8 cellular contexts compared by ENCODE assay signal in genomic region chr20:38445901-38446425, GRCh38. TPM values are rescaled to one million over a fixed set of nuclear protein-coding genes. Genes with fewer than 3 reads are reported as not detected.
A peak's percentile ranks its signal among the peaks of the same experiment; 100 is the strongest.
DNase-seq lines count a peak whose midpoint lies in the region; TF ChIP-seq lines count a peak whose summit lies in the region.

No MANE protein-coding gene starts in this region.

- peak overlapping the region; percentile 54 to 91 (median 86) for H3K27ac Mint-ChIP-seq in CD8-positive, alpha-beta memory T cell
- peak overlapping the region; percentile 74 for H3K27ac Mint-ChIP-seq in osteocyte (ENCODE audit: unreplicated experiment)

- peaks cover 15% of the 10 kb centered on the region for H3K4me1 ChIP-seq in CD8-positive, alpha-beta memory T cell (ENCODE audit: insufficient read depth, low read length)
- peaks cover 20% of the 10 kb centered on the region for H3K4me1 ChIP-seq in OCI-LY3 (ENCODE audit: low read length)
- H3K4me1 ChIP-seq in ectodermal cell (ENCODE audit: control insufficient read depth, insufficient read depth, low read length) = peaks cover 15% of the 10 kb centered on the region

- peaks cover 8 to 11% of the 10 kb centered on the region in 2 donors for H3K27me3 Mint-ChIP-seq in CD8-positive, alpha-beta memory T cell
- no peaks in the 10 kb centered on the region for H3K27me3 Mint-ChIP-seq in osteocyte (ENCODE audit: unreplicated experiment)

- peak overlapping the region; percentile 93 for H3K4me3 ChIP-seq in CD8-positive, alpha-beta memory T cell (ENCODE audit: low read length)
- H3K4me3 ChIP-seq in OCI-LY3 (ENCODE audit: low read length) (peak overlapping the region; percentile 87), ectodermal cell (ENCODE audit: insufficient read depth, low read depth, low read length) (peak overlapping the region; percentile 100)

- H3K9me3 ChIP-seq in CD8-positive, alpha-beta memory T cell (ENCODE audit: low read length) = no peaks in the 10 kb centered on the region
- H3K9me3 ChIP-seq in OCI-LY3 (ENCODE audit: insufficient read depth, low read length) = no peaks in the 10 kb centered on the region
- H3K9me3 ChIP-seq in ectodermal cell (ENCODE audit: control insufficient read depth, low read length) = no peaks in the 10 kb centered on the region

- peak overlapping the region; percentile 80 to 92 (median 85) for H3K4me3 Mint-ChIP-seq in CD8-positive, alpha-beta memory T cell
- peak overlapping the region; percentile 80 for H3K4me3 Mint-ChIP-seq in osteocyte (ENCODE audit: unreplicated experiment)

- H3K9me3 Mint-ChIP-seq in CD8-positive, alpha-beta memory T cell = no peaks in the 10 kb centered on the region
- H3K9me3 Mint-ChIP-seq in osteocyte (ENCODE audit: unreplicated experiment) = no peaks in the 10 kb centered on the region

- POLR2A ChIA-PET in CD8-positive, alpha-beta memory T cell (lab: Charles Lee) = interaction anchor here (0.8 to 3.6 kb wide), 4 partner anchors 11 to 516 kb away, joined by 3 to 44 read pairs (median 10); partner anchors contain the start of genes DHX35, RALGAPB and SNHG17

- no peak overlapping the region for H3K27ac ChIP-seq in CD8-positive, alpha-beta memory T cell (ENCODE audit: low read depth, low read length)
- no peak overlapping the region for H3K27ac ChIP-seq in OCI-LY3 (ENCODE audit: low read length)
- no peak overlapping the region for H3K27ac ChIP-seq in ectodermal cell (ENCODE audit: insufficient read depth, low read depth, low read length, poor library complexity, severe bottlenecking)

- no peaks in the 10 kb centered on the region for H3K27me3 ChIP-seq in CD8-positive, alpha-beta memory T cell (ENCODE audit: insufficient read depth, low read length, poor library complexity, severe bottlenecking)
- H3K27me3 ChIP-seq in OCI-LY3 (ENCODE audit: low read depth, low read length) (0 out of 2 replicates have a peak, but pooled peaks cover 12% of the 10 kb centered on the region), ectodermal cell (ENCODE audit: control insufficient read depth, insufficient read depth, low read length, poor library complexity, severe bottlenecking) (no peaks in the 10 kb centered on the region)

- H3K36me3 ChIP-seq in CD8-positive, alpha-beta memory T cell (ENCODE audit: insufficient read depth, low read length) = peaks cover 10% of the 10 kb centered on the region
- H3K36me3 ChIP-seq in OCI-LY3 (replicated peaks; ENCODE audit: low read depth, low read length) = peaks cover 27% of the 10 kb centered on the region
- H3K36me3 ChIP-seq in ectodermal cell (ENCODE audit: control insufficient read depth, insufficient read depth, low read length) = no peaks in the 10 kb centered on the region

- no peak for TF ChIP-seq CTCF in OCI-LY3 (IDR thresholded peaks at IDR 0.05; ENCODE audit: low read depth, low read length)
- no peak for TF ChIP-seq CTCF in osteocyte (IDR thresholded peaks at IDR 0.05)
- no peak for TF ChIP-seq CTCF in GM20000 (IDR thresholded peaks at IDR 0.05; ENCODE audit: extremely low read depth, missing control alignments)

- H3K36me3 Mint-ChIP-seq in CD8-positive, alpha-beta memory T cell = peaks cover 3 to 20% (median 12%) of the 10 kb centered on the region in 3 donors
- peaks cover 17% of the 10 kb centered on the region for H3K36me3 Mint-ChIP-seq in osteocyte (ENCODE audit: unreplicated experiment)

- peak overlapping the region; percentile 72 for H3K4me2 ChIP-seq in OCI-LY3 (ENCODE audit: low read length)

- H3K4me1 Mint-ChIP-seq in CD8-positive, alpha-beta memory T cell = peaks cover 20 to 28% (median 25%) of the 10 kb centered on the region in 3 donors
- H3K4me1 Mint-ChIP-seq in osteocyte (ENCODE audit: unreplicated experiment) = peaks cover 37% of the 10 kb centered on the region

- no peak for DNase-seq in CD8-positive, alpha-beta memory T cell
- DNase-seq in osteocyte (ENCODE audit: extremely low spot score, unreplicated experiment) (no peak), 8988T (no peak), GM20000 (ENCODE audit: low spot score) (no peak), dermis blood vessel endothelial cell (no peak)
- no peak for DNase-seq in stimulated activated CD4-positive, alpha-beta T cell treated with anti-CD3 and anti-CD28 coated beads, Interleukin-4, amount 100 ng/mL, for 24 hours

- H2AFZ ChIP-seq in OCI-LY3 (ENCODE audit: low read depth, low read length) = peak overlapping the region; percentile 99

- CTCF ChIA-PET in CD8-positive, alpha-beta memory T cell (lab: Charles Lee) = interaction anchor here (0.6 to 5.7 kb wide), 8 partner anchors 8 to 32 kb away, joined by 3 to 85 read pairs (median 8); partner anchors contain the start of genes RALGAPB and SNHG17

- peak overlapping the region; percentile 28; the same call in 1 of the 2 replicates for H3K9ac ChIP-seq in OCI-LY3 (ENCODE audit: low read length)

- WGBS in ectodermal cell, 2 experiments = 84 to 90% methylated on average over 6 of the region's 6 CpGs

- peaks cover 4% of the 10 kb centered on the region; the same call in 1 of the 2 replicates for H4K20me1 ChIP-seq in OCI-LY3 (ENCODE audit: insufficient read depth, low read length)

- H3K79me2 ChIP-seq in OCI-LY3 (ENCODE audit: low read length) = peaks cover 20% of the 10 kb centered on the region

RNA-seq across cellular contexts. Expression of gene SNHG17, which starts 10.8 kb away (rescaled TPM):
- total RNA-seq in CD8-positive, alpha-beta memory T cell = 100 to 1,000 TPM; 211 to 216 TPM
- polyA plus RNA-seq in CD8-positive, alpha-beta memory T cell = 107 TPM
- polyA plus RNA-seq in ectodermal cell (2013, experiment 1 of 4) = 113 TPM
- polyA plus RNA-seq in ectodermal cell (2013, experiment 2 of 4) = 94.9 TPM
- polyA plus RNA-seq in ectodermal cell (2013, experiment 3 of 4) = 80.7 TPM
- polyA plus RNA-seq in ectodermal cell (2013, experiment 4 of 4) = 89.6 TPM
- 29.6 and 30.9 TPM in 2 replicates for total RNA-seq in osteocyte
- total RNA-seq in dermis blood vessel endothelial cell = 6.7 and 11.6 TPM in 2 replicates

RNA-seq across cellular contexts. Expression of gene RALGAPB, which starts 26.7 kb away (rescaled TPM):
- total RNA-seq in CD8-positive, alpha-beta memory T cell = 10 to 100 TPM; 33.8 to 35.0 TPM
- polyA plus RNA-seq in CD8-positive, alpha-beta memory T cell = 13.9 TPM
- 33.7 TPM for polyA plus RNA-seq in ectodermal cell (2013, experiment 1 of 4)
- 32.7 TPM for polyA plus RNA-seq in ectodermal cell (2013, experiment 2 of 4)
- polyA plus RNA-seq in ectodermal cell (2013, experiment 3 of 4) = 23.1 TPM
- 27.2 TPM for polyA plus RNA-seq in ectodermal cell (2013, experiment 4 of 4)
- total RNA-seq in osteocyte (36.8 and 37.1 TPM in 2 replicates), dermis blood vessel endothelial cell (28.4 and 29.1 TPM in 2 replicates)
